ENCODE assay signal across 8 cellular contexts in the genomic region with DNA sequence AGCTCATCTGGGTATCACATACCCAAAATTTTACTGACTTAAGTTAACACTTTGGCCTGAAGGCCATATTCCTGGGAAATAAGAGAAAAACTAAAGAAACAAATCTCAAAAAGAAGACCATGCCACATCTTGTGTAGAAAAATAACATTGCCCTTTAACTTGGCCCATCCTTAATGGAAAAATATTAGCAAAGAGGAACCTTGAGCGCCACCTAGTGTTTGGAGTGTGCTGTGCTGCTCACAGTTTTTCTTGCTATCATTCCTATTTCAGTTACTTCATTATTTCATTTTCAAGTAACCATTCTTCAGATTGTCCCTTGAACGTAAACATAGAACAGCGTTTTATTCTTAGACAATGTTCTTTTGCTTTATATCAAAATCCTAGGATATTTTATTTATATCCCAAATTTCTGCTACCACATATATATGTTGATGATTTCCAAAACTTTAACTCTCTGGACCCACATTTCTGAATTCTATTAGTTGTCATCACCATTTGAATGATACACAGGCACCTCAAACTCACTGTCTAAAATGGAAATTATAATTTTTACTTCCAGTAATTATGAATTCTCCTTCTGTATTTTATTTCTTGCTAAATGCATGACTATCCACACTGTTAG.
DNase-seq lines count a peak whose midpoint lies in the region; ATAC-seq lines count a peak whose summit lies in the region.

No MANE protein-coding gene starts in this region.

- H3K36me3 Mint-ChIP-seq in activated naive CD4-positive, alpha-beta T cell treated with anti-CD3 and anti-CD28 coated beads for 36 hours (ENCODE audit: low read depth): no peaks in the 10 kb centered on the region

- H3K9me3 Mint-ChIP-seq in activated naive CD4-positive, alpha-beta T cell treated with anti-CD3 and anti-CD28 coated beads for 36 hours: no peaks in the 10 kb centered on the region

- H3K27me3 Mint-ChIP-seq in activated naive CD4-positive, alpha-beta T cell treated with anti-CD3 and anti-CD28 coated beads for 36 hours (ENCODE audit: low read depth): no peaks in the 10 kb centered on the region

- no peak overlapping the region for H3K4me3 Mint-ChIP-seq in activated naive CD4-positive, alpha-beta T cell treated with anti-CD3 and anti-CD28 coated beads for 36 hours

- no peaks in the 10 kb centered on the region for H3K4me1 Mint-ChIP-seq in activated naive CD4-positive, alpha-beta T cell treated with anti-CD3 and anti-CD28 coated beads for 36 hours (ENCODE audit: low read depth)

- peak; percentile 79 for ATAC-seq in GM18519 (IDR thresholded peaks at IDR 0.05; ENCODE audit: low FRiP score, unreplicated experiment)
- ATAC-seq in HG03045 (IDR thresholded peaks at IDR 0.05; ENCODE audit: unreplicated experiment): peak; percentile 70

- peak; percentile 58 for DNase-seq in CD1c-positive myeloid dendritic cell (ENCODE audit: extremely low spot score)
- DNase-seq in NCI-H345 treated with DMSO at 0.1 percent for 48 hours (lab: John Stamatoyannopoulos, UW; ENCODE audit: unreplicated experiment): peak; percentile 5
- peak; percentile 57 for DNase-seq in activated naive CD4-positive, alpha-beta T cell treated with anti-CD3 and anti-CD28 coated beads for 36 hours
- peak; percentile 0 for DNase-seq in hepatic stellate cell (ENCODE audit: low spot score)
- DNase-seq in smooth muscle cell of the brain vasculature (ENCODE audit: low read depth, low spot score): peak; percentile 23
- no peak for DNase-seq in activated gamma-delta T cell treated with Interleukin-2 at 50 U/mL for 16 hours

- H3K27ac Mint-ChIP-seq in activated naive CD4-positive, alpha-beta T cell treated with anti-CD3 and anti-CD28 coated beads for 36 hours: no peak overlapping the region

- intact Hi-C loops in activated naive CD4-positive, alpha-beta T cell treated with anti-CD3 and anti-CD28 coated beads for 36 hours (cut with micrococcal nuclease): loop anchor here (5.0 kb wide), 1 partner anchor 954 kb away; no protein-coding TSS in a partner anchor

- CTCF ChIA-PET in activated naive CD4-positive, alpha-beta T cell treated with anti-CD3 and anti-CD28 coated beads for 36 hours (lab: Charles Lee): no interaction called here
